In the genomic region with DNA sequence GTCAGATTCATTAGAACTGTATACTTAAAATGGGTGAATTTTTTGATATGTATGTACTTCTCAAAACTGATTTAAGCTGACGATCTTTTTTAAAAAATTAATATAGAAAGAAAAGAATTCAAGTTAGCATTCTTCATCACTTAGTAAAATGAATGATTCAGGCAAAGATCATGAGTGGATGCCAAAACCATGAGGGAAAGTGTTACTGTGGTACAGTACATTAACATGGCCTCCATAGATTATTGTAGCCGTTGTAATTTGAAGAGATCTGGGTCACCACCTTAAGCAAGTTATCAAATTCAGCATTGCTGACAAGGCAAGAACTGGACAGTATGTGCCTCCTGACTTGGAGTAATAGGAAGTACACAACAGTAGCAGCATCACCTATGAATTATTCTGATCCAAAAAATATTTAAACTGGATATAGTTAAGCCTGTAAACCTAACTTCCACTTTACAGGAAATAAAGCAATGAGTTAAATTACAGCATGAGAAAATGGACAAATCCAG, we compare ENCODE assay signal across 1 cellular context.
TF ChIP-seq lines count a peak whose summit lies in the region.

No MANE protein-coding gene starts in this region.

TF ChIP-seq in GM23338, 12 proteins besides CTCF, POLR2A, EP300 and RAD21 (continued from another document):
- TF ChIP-seq, protein P1, sequence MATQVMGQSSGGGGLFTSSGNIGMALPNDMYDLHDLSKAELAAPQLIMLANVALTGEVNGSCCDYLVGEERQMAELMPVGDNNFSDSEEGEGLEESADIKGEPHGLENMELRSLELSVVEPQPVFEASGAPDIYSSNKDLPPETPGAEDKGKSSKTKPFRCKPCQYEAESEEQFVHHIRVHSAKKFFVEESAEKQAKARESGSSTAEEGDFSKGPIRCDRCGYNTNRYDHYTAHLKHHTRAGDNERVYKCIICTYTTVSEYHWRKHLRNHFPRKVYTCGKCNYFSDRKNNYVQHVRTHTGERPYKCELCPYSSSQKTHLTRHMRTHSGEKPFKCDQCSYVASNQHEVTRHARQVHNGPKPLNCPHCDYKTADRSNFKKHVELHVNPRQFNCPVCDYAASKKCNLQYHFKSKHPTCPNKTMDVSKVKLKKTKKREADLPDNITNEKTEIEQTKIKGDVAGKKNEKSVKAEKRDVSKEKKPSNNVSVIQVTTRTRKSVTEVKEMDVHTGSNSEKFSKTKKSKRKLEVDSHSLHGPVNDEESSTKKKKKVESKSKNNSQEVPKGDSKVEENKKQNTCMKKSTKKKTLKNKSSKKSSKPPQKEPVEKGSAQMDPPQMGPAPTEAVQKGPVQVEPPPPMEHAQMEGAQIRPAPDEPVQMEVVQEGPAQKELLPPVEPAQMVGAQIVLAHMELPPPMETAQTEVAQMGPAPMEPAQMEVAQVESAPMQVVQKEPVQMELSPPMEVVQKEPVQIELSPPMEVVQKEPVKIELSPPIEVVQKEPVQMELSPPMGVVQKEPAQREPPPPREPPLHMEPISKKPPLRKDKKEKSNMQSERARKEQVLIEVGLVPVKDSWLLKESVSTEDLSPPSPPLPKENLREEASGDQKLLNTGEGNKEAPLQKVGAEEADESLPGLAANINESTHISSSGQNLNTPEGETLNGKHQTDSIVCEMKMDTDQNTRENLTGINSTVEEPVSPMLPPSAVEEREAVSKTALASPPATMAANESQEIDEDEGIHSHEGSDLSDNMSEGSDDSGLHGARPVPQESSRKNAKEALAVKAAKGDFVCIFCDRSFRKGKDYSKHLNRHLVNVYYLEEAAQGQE (IDR thresholded peaks at IDR 0.05; ENCODE audit: unreplicated experiment): no peak
- no peak for TF ChIP-seq ZNF331 (CRISPR knock-in tag; IDR thresholded peaks at IDR 0.05; ENCODE audit: low read depth)
- no peak for TF ChIP-seq EZH2phosphoT487 (IDR thresholded peaks at IDR 0.05; ENCODE audit: unreplicated experiment)
- TF ChIP-seq POLR2AphosphoS5 (IDR thresholded peaks at IDR 0.05; ENCODE audit: low read depth): no peak
- no peak for TF ChIP-seq EZH2 (IDR thresholded peaks at IDR 0.05; ENCODE audit: low read depth, unreplicated experiment)
- no peak for TF ChIP-seq STAT1 (IDR thresholded peaks at IDR 0.05; ENCODE audit: unreplicated experiment)
- TF ChIP-seq CREB1 (CRISPR knock-in tag; IDR thresholded peaks at IDR 0.05; ENCODE audit: low read depth): no peak
- no peak for TF ChIP-seq JUNB (IDR thresholded peaks at IDR 0.05; ENCODE audit: unreplicated experiment)
- no peak for TF ChIP-seq ZNF114 (CRISPR knock-in tag; IDR thresholded peaks at IDR 0.05)
- TF ChIP-seq, protein P2, sequence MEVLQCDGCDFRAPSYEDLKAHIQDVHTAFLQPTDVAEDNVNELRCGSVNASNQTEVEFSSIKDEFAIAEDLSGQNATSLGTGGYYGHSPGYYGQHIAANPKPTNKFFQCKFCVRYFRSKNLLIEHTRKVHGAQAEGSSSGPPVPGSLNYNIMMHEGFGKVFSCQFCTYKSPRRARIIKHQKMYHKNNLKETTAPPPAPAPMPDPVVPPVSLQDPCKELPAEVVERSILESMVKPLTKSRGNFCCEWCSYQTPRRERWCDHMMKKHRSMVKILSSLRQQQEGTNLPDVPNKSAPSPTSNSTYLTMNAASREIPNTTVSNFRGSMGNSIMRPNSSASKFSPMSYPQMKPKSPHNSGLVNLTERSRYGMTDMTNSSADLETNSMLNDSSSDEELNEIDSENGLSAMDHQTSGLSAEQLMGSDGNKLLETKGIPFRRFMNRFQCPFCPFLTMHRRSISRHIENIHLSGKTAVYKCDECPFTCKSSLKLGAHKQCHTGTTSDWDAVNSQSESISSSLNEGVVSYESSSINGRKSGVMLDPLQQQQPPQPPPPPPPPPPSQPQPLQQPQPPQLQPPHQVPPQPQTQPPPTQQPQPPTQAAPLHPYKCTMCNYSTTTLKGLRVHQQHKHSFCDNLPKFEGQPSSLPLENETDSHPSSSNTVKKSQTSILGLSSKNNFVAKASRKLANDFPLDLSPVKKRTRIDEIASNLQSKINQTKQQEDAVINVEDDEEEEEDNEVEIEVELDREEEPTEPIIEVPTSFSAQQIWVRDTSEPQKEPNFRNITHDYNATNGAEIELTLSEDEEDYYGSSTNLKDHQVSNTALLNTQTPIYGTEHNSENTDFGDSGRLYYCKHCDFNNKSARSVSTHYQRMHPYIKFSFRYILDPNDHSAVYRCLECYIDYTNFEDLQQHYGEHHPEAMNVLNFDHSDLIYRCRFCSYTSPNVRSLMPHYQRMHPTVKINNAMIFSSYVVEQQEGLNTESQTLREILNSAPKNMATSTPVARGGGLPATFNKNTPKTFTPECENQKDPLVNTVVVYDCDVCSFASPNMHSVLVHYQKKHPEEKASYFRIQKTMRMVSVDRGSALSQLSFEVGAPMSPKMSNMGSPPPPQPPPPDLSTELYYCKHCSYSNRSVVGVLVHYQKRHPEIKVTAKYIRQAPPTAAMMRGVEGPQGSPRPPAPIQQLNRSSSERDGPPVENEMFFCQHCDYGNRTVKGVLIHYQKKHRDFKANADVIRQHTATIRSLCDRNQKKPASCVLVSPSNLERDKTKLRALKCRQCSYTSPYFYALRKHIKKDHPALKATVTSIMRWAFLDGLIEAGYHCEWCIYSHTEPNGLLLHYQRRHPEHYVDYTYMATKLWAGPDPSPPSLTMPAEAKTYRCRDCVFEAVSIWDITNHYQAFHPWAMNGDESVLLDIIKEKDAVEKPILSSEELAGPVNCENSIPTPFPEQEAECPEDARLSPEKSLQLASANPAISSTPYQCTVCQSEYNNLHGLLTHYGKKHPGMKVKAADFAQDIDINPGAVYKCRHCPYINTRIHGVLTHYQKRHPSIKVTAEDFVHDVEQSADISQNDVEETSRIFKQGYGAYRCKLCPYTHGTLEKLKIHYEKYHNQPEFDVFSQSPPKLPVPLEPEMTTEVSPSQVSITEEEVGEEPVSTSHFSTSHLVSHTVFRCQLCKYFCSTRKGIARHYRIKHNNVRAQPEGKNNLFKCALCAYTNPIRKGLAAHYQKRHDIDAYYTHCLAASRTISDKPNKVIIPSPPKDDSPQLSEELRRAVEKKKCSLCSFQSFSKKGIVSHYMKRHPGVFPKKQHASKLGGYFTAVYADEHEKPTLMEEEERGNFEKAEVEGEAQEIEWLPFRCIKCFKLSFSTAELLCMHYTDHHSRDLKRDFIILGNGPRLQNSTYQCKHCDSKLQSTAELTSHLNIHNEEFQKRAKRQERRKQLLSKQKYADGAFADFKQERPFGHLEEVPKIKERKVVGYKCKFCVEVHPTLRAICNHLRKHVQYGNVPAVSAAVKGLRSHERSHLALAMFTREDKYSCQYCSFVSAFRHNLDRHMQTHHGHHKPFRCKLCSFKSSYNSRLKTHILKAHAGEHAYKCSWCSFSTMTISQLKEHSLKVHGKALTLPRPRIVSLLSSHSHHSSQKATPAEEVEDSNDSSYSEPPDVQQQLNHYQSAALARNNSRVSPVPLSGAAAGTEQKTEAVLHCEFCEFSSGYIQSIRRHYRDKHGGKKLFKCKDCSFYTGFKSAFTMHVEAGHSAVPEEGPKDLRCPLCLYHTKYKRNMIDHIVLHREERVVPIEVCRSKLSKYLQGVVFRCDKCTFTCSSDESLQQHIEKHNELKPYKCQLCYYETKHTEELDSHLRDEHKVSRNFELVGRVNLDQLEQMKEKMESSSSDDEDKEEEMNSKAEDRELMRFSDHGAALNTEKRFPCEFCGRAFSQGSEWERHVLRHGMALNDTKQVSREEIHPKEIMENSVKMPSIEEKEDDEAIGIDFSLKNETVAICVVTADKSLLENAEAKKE (CRISPR knock-in tag; IDR thresholded peaks at IDR 0.05): no peak
- TF ChIP-seq NANOG (IDR thresholded peaks at IDR 0.05; ENCODE audit: borderline replicate concordance): no peak
